In the genomic region with DNA sequence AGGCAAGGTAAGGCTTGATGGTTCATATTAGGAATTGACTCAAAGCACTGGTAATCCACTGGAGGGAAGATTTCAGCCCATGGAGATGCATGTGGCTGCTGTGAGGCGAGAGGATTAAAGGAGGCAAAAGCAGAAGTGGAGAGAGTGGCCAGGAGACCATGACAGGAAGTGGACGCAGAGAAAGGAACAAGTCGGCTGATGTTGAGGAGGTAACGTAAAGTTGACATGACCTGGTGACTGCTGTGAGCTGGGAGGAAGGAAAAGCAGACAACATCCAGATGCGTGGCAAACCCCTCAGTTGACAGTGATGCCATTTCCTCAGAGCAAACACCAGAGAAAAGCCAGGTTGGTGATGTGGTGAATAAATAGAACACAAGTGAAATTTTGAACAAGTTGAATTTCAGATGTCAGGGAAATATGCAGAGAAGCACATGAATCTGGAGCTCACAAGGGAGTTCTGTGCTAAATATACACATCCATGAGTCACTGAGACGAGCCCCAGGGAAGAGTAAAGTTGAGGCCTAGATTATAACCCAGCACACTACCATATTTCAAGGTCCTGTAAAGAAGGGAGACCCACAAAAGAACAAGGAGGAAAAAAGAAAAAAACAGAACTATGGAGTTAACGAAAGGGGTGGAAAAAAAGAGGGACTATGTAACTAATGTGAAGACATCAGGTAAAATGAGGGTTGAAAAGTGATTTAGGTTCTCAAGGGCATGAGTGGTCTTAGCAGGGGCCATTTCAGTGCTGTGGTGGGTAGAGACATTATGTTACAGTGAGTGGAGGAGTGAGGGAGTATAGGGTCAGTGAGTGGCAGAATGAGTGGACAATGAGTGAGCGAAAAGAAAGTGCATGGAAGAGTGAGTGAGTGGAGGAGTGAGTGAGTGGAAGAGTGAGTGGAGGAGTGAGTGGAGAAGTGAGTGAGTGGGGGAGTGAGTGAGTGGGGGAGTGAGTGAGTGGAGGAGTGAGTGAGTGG, we compare ENCODE assay signal across 10 cellular contexts.
A peak's percentile ranks its signal among the peaks of the same experiment; 100 is the strongest.
DNase-seq lines count a peak whose midpoint lies in the region; ATAC-seq and TF ChIP-seq lines count a peak whose summit lies in the region.
"Had no signal": no experiment of that assay in that cellular context is flagged by ENCODE, and none has a peak within 500 bp of the region (broad histone marks: within the 10 kb centered on the region; RNA-seq: fewer than 3 reads in every experiment).

No MANE protein-coding gene starts in this region.

- H3K36me3 ChIP-seq in Loucy (ENCODE audit: insufficient read depth, low read length): no peaks in the 10 kb centered on the region

- peak; percentile 46 for ATAC-seq in GM21717 (IDR thresholded peaks at IDR 0.05; ENCODE audit: unreplicated experiment)
- ATAC-seq: HCT116 had no signal

- H3K4me2 ChIP-seq in Loucy (ENCODE audit: low read depth, low read length, poor library complexity, severe bottlenecking): peak overlapping the region; percentile 74

- no peaks in the 10 kb centered on the region for H3K27me3 ChIP-seq in Loucy (ENCODE audit: insufficient read depth, low read length, poor library complexity, severe bottlenecking)

- H3K79me2 ChIP-seq in Loucy (ENCODE audit: insufficient read depth, low read length): no peaks in the 10 kb centered on the region

- H3K4me3 ChIP-seq in GM12865 (ENCODE audit: low read depth, low read length) (no peak overlapping the region), Loucy (ENCODE audit: low read length, poor library complexity, severe bottlenecking) (no peak overlapping the region)

- intact Hi-C loops in head of caudate nucleus (cut with DNase I): no loop called here

- H3K9me3 ChIP-seq in Loucy (ENCODE audit: insufficient read depth, low read depth, low read length): no peaks in the 10 kb centered on the region

- H3F3A ChIP-seq in Loucy (ENCODE audit: low read depth): peaks cover 15% of the 10 kb centered on the region

- DNase-seq in GM12865 (ENCODE audit: low read depth): peak; percentile 73
- peak in 28 of 42 donors; percentile 9 to 65 (median 31) for DNase-seq in head of caudate nucleus
- DNase-seq in stimulated activated CD8-positive, alpha-beta memory T cell treated with anti-CD3 and anti-CD28 coated beads, Interleukin-4, amount 100 ng/mL, for 48 hours: no peak
- no peak for DNase-seq in NCI-H146 treated with DMSO at 0.1 percent for 48 hours (lab: John Stamatoyannopoulos, UW; ENCODE audit: unreplicated experiment)
- DNase-seq in NCI-H2227 (lab: John Stamatoyannopoulos, UW; ENCODE audit: unreplicated experiment): no peak
- no peak for DNase-seq in DMS79 (lab: John Stamatoyannopoulos, UW)
- DNase-seq: effector memory CD4-positive, alpha-beta T cell had no signal

- H3K4me1 ChIP-seq in Loucy (ENCODE audit: insufficient read depth, low read length, poor library complexity, severe bottlenecking): peaks cover 50% of the 10 kb centered on the region

- H4K20me1 ChIP-seq in Loucy (ENCODE audit: insufficient read depth, low read length, poor library complexity, severe bottlenecking): no peaks in the 10 kb centered on the region

- H2AFZ ChIP-seq in Loucy (ENCODE audit: low read length): peak overlapping the region; percentile 37

- no peak for TF ChIP-seq CTCF in GM12865 (IDR thresholded peaks at IDR 0.05; ENCODE audit: insufficient read depth, low read depth, low read length, missing control alignments)
- TF ChIP-seq CTCF in Loucy (conservative IDR thresholded peaks at IDR 0.05; ENCODE audit: low read length): no peak

- H3K9ac ChIP-seq in Loucy (ENCODE audit: low read depth, low read length, poor library complexity, severe bottlenecking): peak overlapping the region; percentile 36

- H3K9me2 ChIP-seq in Loucy (replicated peaks; ENCODE audit: low read depth, low read length): no peaks in the 10 kb centered on the region

Comparison
In these comparisons a context has a peak if more than half of its experiments do, and no peak if none do; other contexts are left out.
1. DNase-seq: peak in GM12865 (single experiment) and head of caudate nucleus (28 of 42); none in stimulated activated CD8-positive, alpha-beta memory T cell treated with anti-CD3 and anti-CD28 coated beads, Interleukin-4, amount 100 ng/mL, for 48 hours (single experiment), NCI-H146 treated with DMSO at 0.1 percent for 48 hours (single experiment), NCI-H2227 (single experiment) and DMS79 (single experiment).